Comparison of ENCODE assay signal across 10 cellular contexts in genomic region chr5:139383993-139384590, GRCh38. TPM values are rescaled to one million over a fixed set of nuclear protein-coding genes. Genes with fewer than 3 reads are reported as not detected.
DNase-seq lines count a peak whose midpoint lies in the region; ATAC-seq lines count a peak whose summit lies in the region.
"Had no signal": no experiment of that assay in that cellular context is flagged by ENCODE, and none has a peak within 500 bp of the region (broad histone marks: within the 10 kb centered on the region; RNA-seq: fewer than 3 reads in every experiment).

No MANE protein-coding gene starts in this region.

- H3K36me3 Mint-ChIP-seq in stimulated activated naive CD8-positive, alpha-beta T cell treated with anti-CD3 and anti-CD28 coated beads, Interleukin-15, Interleukin-2, amounts not matched to agents 100 ng/mL and 50 ng/mL, for 24 hours (ENCODE audit: low read depth), result no peaks in the 10 kb centered on the region
- peaks cover 2% of the 10 kb centered on the region for H3K36me3 Mint-ChIP-seq in activated naive CD8-positive, alpha-beta T cell treated with anti-CD3 and anti-CD28 coated beads for 36 hours
- no peaks in the 10 kb centered on the region for H3K36me3 Mint-ChIP-seq in naive B cell

- H3K27me3 Mint-ChIP-seq in stimulated activated naive CD8-positive, alpha-beta T cell treated with anti-CD3 and anti-CD28 coated beads, Interleukin-15, Interleukin-2, amounts not matched to agents 100 ng/mL and 50 ng/mL, for 24 hours, result no peaks in the 10 kb centered on the region
- H3K27me3 Mint-ChIP-seq in activated naive CD8-positive, alpha-beta T cell treated with anti-CD3 and anti-CD28 coated beads for 36 hours, result no peaks in the 10 kb centered on the region
- H3K27me3 Mint-ChIP-seq in naive B cell, result no peaks in the 10 kb centered on the region

- ATAC-seq in stimulated activated naive CD8-positive, alpha-beta T cell treated with anti-CD3 and anti-CD28 coated beads, Interleukin-15, Interleukin-2, amounts not matched to agents 100 U/mL and 50 U/mL, for 24 hours, result no peak
- no peak for ATAC-seq in naive B cell (ENCODE audit: low read depth in 2 of 2)
- ATAC-seq in HG03097 (IDR thresholded peaks at IDR 0.05; ENCODE audit: low FRiP score, unreplicated experiment), result no peak
- ATAC-seq in HG02938 (IDR thresholded peaks at IDR 0.05; ENCODE audit: unreplicated experiment), result no peak

- H3K4me3 Mint-ChIP-seq in stimulated activated naive CD8-positive, alpha-beta T cell treated with anti-CD3 and anti-CD28 coated beads, Interleukin-15, Interleukin-2, amounts not matched to agents 100 ng/mL and 50 ng/mL, for 24 hours, result no peak overlapping the region
- no peak overlapping the region for H3K4me3 Mint-ChIP-seq in activated naive CD8-positive, alpha-beta T cell treated with anti-CD3 and anti-CD28 coated beads for 36 hours
- H3K4me3 Mint-ChIP-seq in naive B cell, result peak overlapping the region in 6 of 8 donors; percentile 36 to 97 (median 76)

- peaks cover 36% of the 10 kb centered on the region for H3K4me1 Mint-ChIP-seq in stimulated activated naive CD8-positive, alpha-beta T cell treated with anti-CD3 and anti-CD28 coated beads, Interleukin-15, Interleukin-2, amounts not matched to agents 100 ng/mL and 50 ng/mL, for 24 hours (ENCODE audit: low read depth)
- H3K4me1 Mint-ChIP-seq in activated naive CD8-positive, alpha-beta T cell treated with anti-CD3 and anti-CD28 coated beads for 36 hours, result peaks cover 28% of the 10 kb centered on the region
- peaks cover 56 to 78% (median 72%) of the 10 kb centered on the region in 3 donors for H3K4me1 Mint-ChIP-seq in naive B cell

- peak overlapping the region; percentile 49 for H3K27ac Mint-ChIP-seq in stimulated activated naive CD8-positive, alpha-beta T cell treated with anti-CD3 and anti-CD28 coated beads, Interleukin-15, Interleukin-2, amounts not matched to agents 100 ng/mL and 50 ng/mL, for 24 hours
- H3K27ac Mint-ChIP-seq in activated naive CD8-positive, alpha-beta T cell treated with anti-CD3 and anti-CD28 coated beads for 36 hours, result peak overlapping the region; percentile 69
- peak overlapping the region; percentile 85 to 96 (median 94) for H3K27ac Mint-ChIP-seq in naive B cell

- no peak for DNase-seq in stimulated activated naive CD8-positive, alpha-beta T cell treated with anti-CD3 and anti-CD28 coated beads, Interleukin-15, Interleukin-2, amounts not matched to agents 100 U/mL and 50 U/mL, for 24 hours
- DNase-seq in activated naive CD8-positive, alpha-beta T cell treated with anti-CD3 and anti-CD28 coated beads for 36 hours, result no peak
- no peak for DNase-seq in naive B cell
- no peak for DNase-seq in anterior cingulate cortex (lab: John Stamatoyannopoulos, UW)
- DNase-seq in NCI-H2081 (lab: John Stamatoyannopoulos, UW), result no peak

- no peaks in the 10 kb centered on the region for H3K9me3 Mint-ChIP-seq in stimulated activated naive CD8-positive, alpha-beta T cell treated with anti-CD3 and anti-CD28 coated beads, Interleukin-15, Interleukin-2, amounts not matched to agents 100 ng/mL and 50 ng/mL, for 24 hours
- no peaks in the 10 kb centered on the region for H3K9me3 Mint-ChIP-seq in activated naive CD8-positive, alpha-beta T cell treated with anti-CD3 and anti-CD28 coated beads for 36 hours
- H3K9me3 Mint-ChIP-seq in naive B cell, result no peaks in the 10 kb centered on the region

RNA-seq across cellular contexts. Expression of gene SLC23A1, which starts 1.0 kb away (rescaled TPM):
- not detected for total RNA-seq in activated naive CD8-positive, alpha-beta T cell treated with anti-CD3 and anti-CD28 coated beads for 36 hours
- under 1 TPM in 3 of 6 donors, not detected in 3; 0.13 to 0.57 (median 0.49) TPM for polyA plus RNA-seq in naive B cell (ENCODE audit: low read depth in 6 of 6)
- total RNA-seq: SK-MEL-5 had no signal
- polyA plus RNA-seq: BJ had no signal

RNA-seq across cellular contexts. Expression of gene MZB1, which starts 5.6 kb away (rescaled TPM):
- 10 to 100 TPM; 10.4 to 10.6 TPM for total RNA-seq in activated naive CD8-positive, alpha-beta T cell treated with anti-CD3 and anti-CD28 coated beads for 36 hours
- 100 to 1,000 TPM in 1 of 6 donors, 10 to 100 TPM in 5; 49.7 to 105 (median 88.1) TPM for polyA plus RNA-seq in naive B cell (ENCODE audit: low read depth in 6 of 6)
- total RNA-seq: SK-MEL-5 had no signal
- polyA plus RNA-seq: BJ had no signal

RNA-seq across cellular contexts. Expression of gene PROB1, which starts 10.8 kb away (rescaled TPM):
- total RNA-seq in activated naive CD8-positive, alpha-beta T cell treated with anti-CD3 and anti-CD28 coated beads for 36 hours, result 1 to 10 TPM; 5.5 to 6.2 TPM
- 1 to 10 TPM in 3 of 6 donors, under 1 TPM in 3; 0.67 to 2.5 (median 1.1) TPM for polyA plus RNA-seq in naive B cell (ENCODE audit: low read depth in 6 of 6)

RNA-seq across cellular contexts. Expression of gene SPATA24, which starts 19.8 kb away (rescaled TPM):
- total RNA-seq in activated naive CD8-positive, alpha-beta T cell treated with anti-CD3 and anti-CD28 coated beads for 36 hours, result 1 to 10 TPM; 2.2 to 4.0 TPM
- polyA plus RNA-seq in naive B cell (ENCODE audit: low read depth in 6 of 6), result 10 to 100 TPM in 1 of 6 donors, 1 to 10 TPM in 5; 3.3 to 10.5 (median 5.5) TPM

RNA-seq across cellular contexts. Expression of gene PAIP2, which starts 42.4 kb away (rescaled TPM):
- total RNA-seq in activated naive CD8-positive, alpha-beta T cell treated with anti-CD3 and anti-CD28 coated beads for 36 hours, result 10 to 100 TPM; 91.7 to 94.0 TPM
- polyA plus RNA-seq in naive B cell (ENCODE audit: low read depth in 6 of 6), result 100 to 1,000 TPM; 348 to 544 (median 403) TPM

Comparison
In these comparisons a context has a peak if more than half of its experiments do, and no peak if none do; other contexts are left out.
1. H3K4me3 Mint-ChIP-seq: peak in naive B cell (6 of 8); none in stimulated activated naive CD8-positive, alpha-beta T cell treated with anti-CD3 and anti-CD28 coated beads, Interleukin-15, Interleukin-2, amounts not matched to agents 100 ng/mL and 50 ng/mL, for 24 hours (single experiment) and activated naive CD8-positive, alpha-beta T cell treated with anti-CD3 and anti-CD28 coated beads for 36 hours (single experiment).
2. Peak in every context shown above with its lines, with median percentiles within 50 percentile points of each other: H3K27ac Mint-ChIP-seq.